22 cellular contexts compared by ENCODE assay signal in the genomic region with DNA sequence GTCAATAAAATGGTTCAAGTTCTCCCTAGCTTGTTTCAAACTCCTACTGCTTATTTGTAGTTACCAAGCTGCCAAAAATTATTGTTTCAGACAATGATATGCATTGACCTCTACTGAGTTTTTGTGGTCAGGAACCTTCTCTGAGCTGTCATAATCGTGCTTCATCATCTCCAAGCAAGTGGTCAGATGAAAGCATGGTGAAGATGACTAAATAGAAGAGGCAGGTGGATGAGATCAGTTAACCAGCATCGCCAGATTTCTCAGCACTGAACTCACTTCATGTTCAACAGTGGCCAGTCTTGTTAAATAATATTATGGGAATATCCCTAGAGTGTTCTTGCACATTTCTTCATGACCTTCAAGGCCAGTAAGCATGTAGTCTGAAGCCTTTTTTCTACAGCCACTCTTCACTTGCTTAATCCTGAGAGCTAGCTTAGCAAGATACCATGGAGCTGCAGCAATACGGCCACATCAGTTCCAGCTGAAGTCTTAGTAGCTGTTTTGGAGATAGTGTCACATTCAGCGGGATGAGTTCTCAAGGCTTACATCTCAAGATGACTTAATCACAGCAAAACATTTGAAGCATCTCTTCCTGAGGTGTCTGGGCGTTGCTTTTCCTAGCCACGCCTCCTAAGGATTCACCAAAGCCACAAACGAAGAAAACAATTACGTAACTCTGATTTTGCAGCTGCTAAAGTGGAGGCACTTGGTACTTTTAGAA.
DNase-seq lines count a peak whose midpoint lies in the region; ATAC-seq and TF ChIP-seq lines count a peak whose summit lies in the region.
"Had no signal": no experiment of that assay in that cellular context is flagged by ENCODE, and none has a peak within 500 bp of the region (broad histone marks: within the 10 kb centered on the region; RNA-seq: fewer than 3 reads in every experiment).

No MANE protein-coding gene starts in this region.

- H3K27me3 Mint-ChIP-seq in MCF 10A (ENCODE audit: insufficient read depth, unreplicated experiment): no peaks in the 10 kb centered on the region
- H3K27me3 Mint-ChIP-seq: stimulated activated memory B cell treated with anti-CD40 and anti-IgM and Interleukin-4, amounts not matched to agents 10 μg/mL and 1 μg/mL and 100 μg/mL, for 72 hours had no signal

- no peaks in the 10 kb centered on the region for H3K4me1 Mint-ChIP-seq in MCF 10A (ENCODE audit: insufficient read depth, unreplicated experiment)
- H3K4me1 Mint-ChIP-seq: stimulated activated memory B cell treated with anti-CD40 and anti-IgM and Interleukin-4, amounts not matched to agents 10 μg/mL and 1 μg/mL and 100 μg/mL, for 72 hours had no signal

- TF ChIP-seq POLR2A in breast epithelium (IDR thresholded peaks at IDR 0.05): no peak

- CTCF ChIA-PET in MCF 10A (lab: Yijun Ruan, JAX): interaction anchor here (0.6 kb wide), 1 partner anchor 71 kb away, joined by 3 read pairs; no protein-coding TSS in a partner anchor

- H3K4me3 ChIP-seq in breast epithelium: no peak overlapping the region
- H3K4me3 ChIP-seq in fibroblast of villous mesenchyme (ENCODE audit: low read depth, low read length): no peak overlapping the region
- H3K4me3 ChIP-seq in mucosa of descending colon: no peak overlapping the region
- H3K4me3 ChIP-seq: adrenal gland, BLaER1, K562, thoracic aorta had no signal

- H3K4me1 ChIP-seq in breast epithelium (no peaks in the 10 kb centered on the region), mucosa of descending colon (ENCODE audit: low read depth) (no peaks in the 10 kb centered on the region)
- H3K4me1 ChIP-seq: adrenal gland, BLaER1 had no signal

- H3K27me3 ChIP-seq in breast epithelium: no peaks in the 10 kb centered on the region
- H3K27me3 ChIP-seq: adrenal gland, BLaER1 had no signal

- peak; percentile 40 for DNase-seq in MCF 10A (ENCODE audit: unreplicated experiment)
- DNase-seq in breast epithelium (ENCODE audit: low spot score in 2 of 2): no peak
- DNase-seq in fibroblast of villous mesenchyme (ENCODE audit: low read depth): peak; percentile 69
- DNase-seq in mucosa of descending colon: no peak
- DNase-seq: adrenal gland; cerebellar nuclear complex; effector memory CD4-positive, alpha-beta T cell; hippocampal formation; NCI-H526 treated with DMSO at 0.1 percent for 48 hours; stimulated activated CD4-positive, alpha-beta T cell treated with anti-CD3 and anti-CD28 coated beads, Interleukin-12 subunit alpha, Interleukin-12 subunit beta, amount 100 ng/mL, for 4 hours had no signal

- H3K9me3 ChIP-seq in breast epithelium: no peaks in the 10 kb centered on the region
- no peaks in the 10 kb centered on the region for H3K9me3 ChIP-seq in mucosa of descending colon
- H3K9me3 ChIP-seq: adrenal gland, thoracic aorta had no signal

- no peaks in the 10 kb centered on the region for H3K36me3 ChIP-seq in breast epithelium
- H3K36me3 ChIP-seq in mucosa of descending colon (ENCODE audit: low read depth): no peaks in the 10 kb centered on the region
- H3K36me3 ChIP-seq: adrenal gland, BLaER1, thoracic aorta had no signal

- no peak overlapping the region for H3K4me3 Mint-ChIP-seq in MCF 10A (ENCODE audit: unreplicated experiment)
- H3K4me3 Mint-ChIP-seq: mesothelial cell of epicardium; neural crest cell; stimulated activated memory B cell treated with anti-CD40 and anti-IgM and Interleukin-4, amounts not matched to agents 10 μg/mL and 1 μg/mL and 100 μg/mL, for 72 hours had no signal

- intact Hi-C loops in MCF 10A (cut with micrococcal nuclease): no loop called here
- intact Hi-C loops in breast epithelium (cut with DNase I; ENCODE audit: low total_unique reads): no loop called here
- intact Hi-C loops in mucosa of descending colon (cut with DNase I, micrococcal nuclease): no loop called here

- ATAC-seq in SK-N-SH treated with all-trans-retinoic acid at 6 μM for 48 hours (peak; percentile 71), GM18873 (IDR thresholded peaks at IDR 0.05; ENCODE audit: low FRiP score, unreplicated experiment) (no peak), HG03196 (IDR thresholded peaks at IDR 0.05; ENCODE audit: unreplicated experiment) (no peak), mucosa of descending colon (no peak), GM19395 (IDR thresholded peaks at IDR 0.05; ENCODE audit: unreplicated experiment) (no peak)
- ATAC-seq: K562; stimulated activated memory B cell treated with anti-CD40 and anti-IgM and Interleukin-4, amounts not matched to agents 10 μg/mL and 1 μg/mL and 100 μg/mL, for 72 hours had no signal

- POLR2A ChIA-PET in MCF 10A (lab: Yijun Ruan, JAX): no interaction called here

- BruUV-seq in MCF 10A (replicated peaks; lab: Mats Ljungman, UMichigan): no TSS peak

- H3K27ac ChIP-seq in breast epithelium: no peak overlapping the region
- H3K27ac ChIP-seq: 22Rv1, adrenal gland, BLaER1, thoracic aorta had no signal

- H3K9me3 Mint-ChIP-seq in MCF 10A (ENCODE audit: unreplicated experiment): no peaks in the 10 kb centered on the region
- H3K9me3 Mint-ChIP-seq: activated T-helper 2 cell treated with anti-CD3 and anti-CD28 coated beads, Interferon-gamma antibody, Interleukin-2, Interleukin-4, amounts not matched to agents 10 μg/mL and 5 μg/mL and 100 μg/mL, durations not matched to agents 14 hours and 24 hours and 36 hours had no signal

- no peaks in the 10 kb centered on the region for H3K36me3 Mint-ChIP-seq in MCF 10A (ENCODE audit: insufficient read depth, unreplicated experiment)
- H3K36me3 Mint-ChIP-seq: stimulated activated memory B cell treated with anti-CD40 and anti-IgM and Interleukin-4, amounts not matched to agents 10 μg/mL and 1 μg/mL and 100 μg/mL, for 72 hours had no signal

- no peak for TF ChIP-seq CTCF in MCF 10A (IDR thresholded peaks at IDR 0.05; ENCODE audit: unreplicated experiment)
- TF ChIP-seq CTCF in breast epithelium (IDR thresholded peaks at IDR 0.05): no peak
- TF ChIP-seq CTCF in fibroblast of villous mesenchyme (IDR thresholded peaks at IDR 0.05; ENCODE audit: insufficient read depth, low read depth, low read length): no peak
- no peak for TF ChIP-seq CTCF in mucosa of descending colon (IDR thresholded peaks at IDR 0.05)

- H3K27ac Mint-ChIP-seq in MCF 10A (ENCODE audit: low read depth, unreplicated experiment): no peak overlapping the region
- H3K27ac Mint-ChIP-seq: activated T-helper 2 cell treated with anti-CD3 and anti-CD28 coated beads, Interferon-gamma antibody, Interleukin-2, Interleukin-4, amounts not matched to agents 10 μg/mL and 5 μg/mL and 100 μg/mL, durations not matched to agents 14 hours and 24 hours and 36 hours; mesothelial cell of epicardium; stimulated activated memory B cell treated with anti-CD40 and anti-IgM and Interleukin-4, amounts not matched to agents 10 μg/mL and 1 μg/mL and 100 μg/mL, for 72 hours had no signal

TF ChIP-seq in SK-N-SH treated with all-trans-retinoic acid at 6 μM for 48 hours, 23 proteins besides CTCF, POLR2A, EP300 and RAD21:
- TF ChIP-seq ISL1 (CRISPR knock-in tag; IDR thresholded peaks at IDR 0.05) (peak; percentile 49; the same call in 1 of the 2 replicates), TOX (CRISPR knock-in tag; IDR thresholded peaks at IDR 0.05; ENCODE audit: borderline replicate concordance) (0 out of 2 replicates have a peak, but pooled peaks have one; percentile 33)
- TF ChIP-seq, protein P1, sequence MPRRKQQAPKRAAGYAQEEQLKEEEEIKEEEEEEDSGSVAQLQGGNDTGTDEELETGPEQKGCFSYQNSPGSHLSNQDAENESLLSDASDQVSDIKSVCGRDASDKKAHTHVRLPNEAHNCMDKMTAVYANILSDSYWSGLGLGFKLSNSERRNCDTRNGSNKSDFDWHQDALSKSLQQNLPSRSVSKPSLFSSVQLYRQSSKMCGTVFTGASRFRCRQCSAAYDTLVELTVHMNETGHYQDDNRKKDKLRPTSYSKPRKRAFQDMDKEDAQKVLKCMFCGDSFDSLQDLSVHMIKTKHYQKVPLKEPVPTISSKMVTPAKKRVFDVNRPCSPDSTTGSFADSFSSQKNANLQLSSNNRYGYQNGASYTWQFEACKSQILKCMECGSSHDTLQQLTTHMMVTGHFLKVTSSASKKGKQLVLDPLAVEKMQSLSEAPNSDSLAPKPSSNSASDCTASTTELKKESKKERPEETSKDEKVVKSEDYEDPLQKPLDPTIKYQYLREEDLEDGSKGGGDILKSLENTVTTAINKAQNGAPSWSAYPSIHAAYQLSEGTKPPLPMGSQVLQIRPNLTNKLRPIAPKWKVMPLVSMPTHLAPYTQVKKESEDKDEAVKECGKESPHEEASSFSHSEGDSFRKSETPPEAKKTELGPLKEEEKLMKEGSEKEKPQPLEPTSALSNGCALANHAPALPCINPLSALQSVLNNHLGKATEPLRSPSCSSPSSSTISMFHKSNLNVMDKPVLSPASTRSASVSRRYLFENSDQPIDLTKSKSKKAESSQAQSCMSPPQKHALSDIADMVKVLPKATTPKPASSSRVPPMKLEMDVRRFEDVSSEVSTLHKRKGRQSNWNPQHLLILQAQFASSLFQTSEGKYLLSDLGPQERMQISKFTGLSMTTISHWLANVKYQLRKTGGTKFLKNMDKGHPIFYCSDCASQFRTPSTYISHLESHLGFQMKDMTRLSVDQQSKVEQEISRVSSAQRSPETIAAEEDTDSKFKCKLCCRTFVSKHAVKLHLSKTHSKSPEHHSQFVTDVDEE (CRISPR knock-in tag; IDR thresholded peaks at IDR 0.05): no peak
TF ChIP-seq in SK-N-SH treated with all-trans-retinoic acid at 6 μM for 48 hours: peak in this region for 2.

Comparison
In these comparisons a context has a peak if more than half of its experiments do, and no peak if none do; other contexts are left out.
1. DNase-seq: peak in MCF 10A (single experiment) and fibroblast of villous mesenchyme (single experiment); none in breast epithelium (0 of 2) and mucosa of descending colon (0 of 3).